Comparison of ENCODE assay signal across 13 cellular contexts in the genomic region with DNA sequence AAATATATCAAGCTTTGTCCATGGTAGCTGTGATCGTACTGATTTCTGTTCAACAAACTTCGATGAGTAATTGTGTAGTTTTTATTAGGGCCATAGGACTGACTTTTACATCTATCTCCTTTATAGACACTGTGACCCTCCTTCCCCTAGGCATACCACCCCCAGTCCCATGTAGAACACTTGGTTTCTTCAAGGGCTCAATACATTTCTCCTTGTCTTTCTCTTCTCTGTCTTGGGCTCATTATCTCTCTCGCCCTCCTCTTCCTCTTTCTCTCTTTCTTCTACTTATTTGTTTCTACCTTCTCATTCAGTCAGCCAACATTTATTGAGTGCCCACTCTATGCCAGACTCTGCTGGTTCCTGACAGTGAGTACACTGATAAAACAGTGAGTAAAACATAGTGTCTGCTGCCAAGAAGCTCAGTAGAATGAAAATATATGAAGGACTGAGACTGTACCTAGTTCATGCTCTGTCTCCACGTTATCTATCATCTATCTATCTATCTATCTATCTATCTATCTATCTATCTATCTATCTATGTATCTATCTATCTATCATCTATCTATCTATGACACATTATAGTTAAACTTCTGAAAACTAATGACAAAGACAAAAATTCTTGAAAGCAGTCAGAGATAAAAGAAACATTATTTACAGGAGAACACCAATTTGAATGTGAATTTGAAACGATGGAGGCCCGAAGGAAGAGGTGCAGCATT.
DNase-seq lines count a peak whose midpoint lies in the region; ATAC-seq and TF ChIP-seq lines count a peak whose summit lies in the region.
"Had no signal": no experiment of that assay in that cellular context is flagged by ENCODE, and none has a peak within 500 bp of the region (broad histone marks: within the 10 kb centered on the region; RNA-seq: fewer than 3 reads in every experiment).

No MANE protein-coding gene starts in this region.

- TF ChIP-seq CTCF in right atrium auricular region (IDR thresholded peaks at IDR 0.05) (no peak), chondrocyte (IDR thresholded peaks at IDR 0.05) (no peak), type B pancreatic cell (conservative IDR thresholded peaks at IDR 0.05) (no peak)

- no peak for ATAC-seq in Right ventricle myocardium superior (ENCODE audit: poor library complexity)
- no peak for ATAC-seq in naive B cell (ENCODE audit: low read depth in 2 of 2)
- no peak for ATAC-seq in stimulated activated naive B cell treated with anti-CD40 and anti-IgM and Interleukin-4, amounts not matched to agents 10 μg/mL and 1 μg/mL and 100 μg/mL, for 72 hours (replicated peaks)
- no peak for ATAC-seq in HG03135 (IDR thresholded peaks at IDR 0.05; ENCODE audit: unreplicated experiment)
- ATAC-seq: activated T-cell treated with anti-CD3 and anti-CD28 coated beads, Interleukin-2, amount 50 U/mL, for 4 hours had no signal

- H3K27me3 Mint-ChIP-seq in chondrocyte (ENCODE audit: low read depth): no peaks in the 10 kb centered on the region
- peaks cover 7 to 8% (median 7%) of the 10 kb centered on the region in 3 donors for H3K27me3 Mint-ChIP-seq in naive B cell
- H3K27me3 Mint-ChIP-seq in type B pancreatic cell: peaks cover 3% of the 10 kb centered on the region
- peaks cover 0 to 6% of the 10 kb centered on the region in 2 donors for H3K27me3 Mint-ChIP-seq in stimulated activated naive B cell treated with anti-CD40 and anti-IgM and Interleukin-4, amounts not matched to agents 10 μg/mL and 1 μg/mL and 100 μg/mL, for 72 hours

- DNase-seq in right atrium auricular region (ENCODE audit: low spot score) (no peak), Right ventricle myocardium superior (no peak), chondrocyte (ENCODE audit: low spot score) (no peak), naive B cell (no peak), type B pancreatic cell (ENCODE audit: extremely low spot score, unreplicated experiment) (no peak), NCI-H128 (lab: John Stamatoyannopoulos, UW; ENCODE audit: unreplicated experiment) (no peak)
- DNase-seq in stimulated activated naive B cell treated with anti-CD40 and anti-IgM and Interleukin-4, amounts not matched to agents 10 μg/mL and 1 μg/mL and 100 μg/mL, for 72 hours: no peak
- DNase-seq: activated CD4-positive, alpha-beta T cell treated with anti-CD3 and anti-CD28 coated beads, Interleukin-2, amount 10 ng/mL, durations not matched to agents 7 days and 5 days; activated T-cell treated with anti-CD3 and anti-CD28 coated beads, Interleukin-2, amount 50 U/mL, for 4 hours; NCI-H1417 treated with DMSO at 0.1 percent for 48 hours; upper lobe of right lung had no signal

- H3K27ac Mint-ChIP-seq in chondrocyte (ENCODE audit: unreplicated experiment): no peak overlapping the region
- peak overlapping the region in 1 of 6 donors; percentile 1 for H3K27ac Mint-ChIP-seq in naive B cell
- no peak overlapping the region for H3K27ac Mint-ChIP-seq in type B pancreatic cell
- no peak overlapping the region for H3K27ac Mint-ChIP-seq in stimulated activated naive B cell treated with anti-CD40 and anti-IgM and Interleukin-4, amounts not matched to agents 10 μg/mL and 1 μg/mL and 100 μg/mL, for 72 hours
- H3K27ac Mint-ChIP-seq: activated CD4-positive, alpha-beta T cell treated with anti-CD3 and anti-CD28 coated beads, Interleukin-2, amount 10 ng/mL, durations not matched to agents 7 days and 5 days had no signal

- H3K36me3 Mint-ChIP-seq in chondrocyte (ENCODE audit: low read depth): no peaks in the 10 kb centered on the region
- H3K36me3 Mint-ChIP-seq in naive B cell: no peaks in the 10 kb centered on the region
- H3K36me3 Mint-ChIP-seq in type B pancreatic cell: no peaks in the 10 kb centered on the region
- H3K36me3 Mint-ChIP-seq in stimulated activated naive B cell treated with anti-CD40 and anti-IgM and Interleukin-4, amounts not matched to agents 10 μg/mL and 1 μg/mL and 100 μg/mL, for 72 hours: no peaks in the 10 kb centered on the region

- H3K36me3 ChIP-seq in right atrium auricular region: no peaks in the 10 kb centered on the region
- H3K36me3 ChIP-seq: ovary, upper lobe of right lung had no signal

- peak overlapping the region; percentile 26 to 38 for H3K4me3 ChIP-seq in right atrium auricular region

- H3K27me3 ChIP-seq in right atrium auricular region: no peaks in the 10 kb centered on the region
- H3K27me3 ChIP-seq: ovary, upper lobe of right lung had no signal

- intact Hi-C loops in Right ventricle myocardium superior (cut with DNase I): no loop called here

- H3K4me1 Mint-ChIP-seq in chondrocyte (ENCODE audit: low read depth) (no peaks in the 10 kb centered on the region), naive B cell (peaks cover 0 to 12% (median 4%) of the 10 kb centered on the region in 3 donors), type B pancreatic cell (ENCODE audit: unreplicated experiment) (no peaks in the 10 kb centered on the region)
- peaks cover 0 to 5% of the 10 kb centered on the region in 2 donors for H3K4me1 Mint-ChIP-seq in stimulated activated naive B cell treated with anti-CD40 and anti-IgM and Interleukin-4, amounts not matched to agents 10 μg/mL and 1 μg/mL and 100 μg/mL, for 72 hours
- H3K4me1 Mint-ChIP-seq: activated CD4-positive, alpha-beta T cell treated with anti-CD3 and anti-CD28 coated beads, Interleukin-2, amount 10 ng/mL, durations not matched to agents 7 days and 5 days had no signal

- H3K9me3 Mint-ChIP-seq in chondrocyte (ENCODE audit: low read depth): no peaks in the 10 kb centered on the region
- H3K9me3 Mint-ChIP-seq in naive B cell: peaks cover 0 to 6% (median 3%) of the 10 kb centered on the region in 7 donors
- H3K9me3 Mint-ChIP-seq in type B pancreatic cell: no peaks in the 10 kb centered on the region
- no peaks in the 10 kb centered on the region for H3K9me3 Mint-ChIP-seq in stimulated activated naive B cell treated with anti-CD40 and anti-IgM and Interleukin-4, amounts not matched to agents 10 μg/mL and 1 μg/mL and 100 μg/mL, for 72 hours
- H3K9me3 Mint-ChIP-seq: activated CD4-positive, alpha-beta T cell treated with anti-CD3 and anti-CD28 coated beads, Interleukin-2, amount 10 ng/mL, durations not matched to agents 7 days and 5 days; activated T-cell treated with anti-CD3 and anti-CD28 coated beads, Interleukin-2, amount 50 U/mL, for 4 hours had no signal

- H3K4me3 Mint-ChIP-seq in chondrocyte (ENCODE audit: unreplicated experiment): peak overlapping the region; percentile 68
- peak overlapping the region in 6 of 8 donors; percentile 4 to 74 (median 62) for H3K4me3 Mint-ChIP-seq in naive B cell
- H3K4me3 Mint-ChIP-seq in type B pancreatic cell: peak overlapping the region; percentile 38
- H3K4me3 Mint-ChIP-seq in stimulated activated naive B cell treated with anti-CD40 and anti-IgM and Interleukin-4, amounts not matched to agents 10 μg/mL and 1 μg/mL and 100 μg/mL, for 72 hours: peak overlapping the region in 1 of 2 donors; percentile 20
- H3K4me3 Mint-ChIP-seq: activated T-cell treated with anti-CD3 and anti-CD28 coated beads, Interleukin-2, amount 50 U/mL, for 4 hours had no signal

- no peak overlapping the region for H3K27ac ChIP-seq in right atrium auricular region
- H3K27ac ChIP-seq: ovary, upper lobe of right lung had no signal

- no peaks in the 10 kb centered on the region for H3K9me3 ChIP-seq in right atrium auricular region
- H3K9me3 ChIP-seq: ovary, upper lobe of right lung had no signal

- H3K4me1 ChIP-seq in right atrium auricular region: no peaks in the 10 kb centered on the region
- H3K4me1 ChIP-seq: upper lobe of right lung had no signal
